Comparison of ENCODE assay signal across 21 cellular contexts in the genomic region with DNA sequence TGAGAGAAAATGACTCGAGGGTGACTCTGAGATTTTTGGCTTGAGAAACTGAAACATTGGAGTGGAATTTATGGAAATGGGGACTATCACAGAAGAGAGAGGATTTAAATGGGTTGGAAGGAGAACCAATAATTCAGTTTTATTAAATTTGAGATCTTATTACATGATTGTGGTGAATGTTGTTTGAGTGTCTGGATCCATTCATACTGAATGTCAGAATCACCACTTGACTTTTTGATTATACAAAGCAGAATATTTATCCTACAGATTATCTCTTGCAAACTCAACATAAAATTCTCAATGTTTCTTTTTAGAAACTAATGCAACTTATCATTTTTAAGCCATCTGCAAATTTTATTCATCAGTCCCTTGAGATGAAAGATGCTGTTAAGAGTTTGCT.
DNase-seq lines count a peak whose midpoint lies in the region; TF ChIP-seq lines count a peak whose summit lies in the region.
"Had no signal": no experiment of that assay in that cellular context is flagged by ENCODE, and none has a peak within 500 bp of the region (broad histone marks: within the 10 kb centered on the region; RNA-seq: fewer than 3 reads in every experiment).

No MANE protein-coding gene starts in this region.

- no peaks in the 10 kb centered on the region for H3K9me3 ChIP-seq in GM23248 (ENCODE audit: low read depth)
- H3K9me3 ChIP-seq in breast epithelium = peaks cover 0 to 6% of the 10 kb centered on the region in 2 donors
- H3K9me3 ChIP-seq: BE2C had no signal

- no peaks in the 10 kb centered on the region; the same call in 1 of the 2 replicates for H3K9me2 ChIP-seq in GM23248 (ENCODE audit: insufficient read depth)

- H3K27me3 ChIP-seq in GM23248 (replicated peaks; ENCODE audit: insufficient read depth) (no peaks in the 10 kb centered on the region), breast epithelium (no peaks in the 10 kb centered on the region)
- H3K27me3 ChIP-seq: BE2C, BLaER1 had no signal

- no peak for TF ChIP-seq POLR2A in breast epithelium (IDR thresholded peaks at IDR 0.05)

- in situ Hi-C loops in GM23248 (cut with MboI) = no loop called here

- H3K4me2 ChIP-seq in GM23248 (ENCODE audit: unreplicated experiment) = no peak overlapping the region
- H3K4me2 ChIP-seq: BLaER1 had no signal

- peaks cover 12% of the 10 kb centered on the region for H3K36me3 ChIP-seq in GM23248 (ENCODE audit: low read depth)
- no peaks in the 10 kb centered on the region for H3K36me3 ChIP-seq in breast epithelium
- H3K36me3 ChIP-seq: BE2C, BLaER1 had no signal

- H3F3A ChIP-seq in GM23248 (ENCODE audit: insufficient read depth) = 0 out of 2 replicates have a peak, but pooled peaks cover 9% of the 10 kb centered on the region

- H3K4me1 ChIP-seq in GM23248 (ENCODE audit: insufficient read depth) (peaks cover 12% of the 10 kb centered on the region; the same call in 1 of the 2 replicates), breast epithelium (no peaks in the 10 kb centered on the region)
- H3K4me1 ChIP-seq: BE2C, BLaER1 had no signal

- no peak overlapping the region for H3K9ac ChIP-seq in GM23248
- H3K9ac ChIP-seq: BLaER1 had no signal

- no peak overlapping the region for H2AFZ ChIP-seq in GM23248

- H3K79me2 ChIP-seq in GM23248 (ENCODE audit: insufficient read depth) = no peaks in the 10 kb centered on the region

- no peak overlapping the region for H3K27ac ChIP-seq in GM23248
- no peak overlapping the region for H3K27ac ChIP-seq in breast epithelium
- H3K27ac ChIP-seq: BLaER1 had no signal

- H4K20me1 ChIP-seq in GM23248 (ENCODE audit: insufficient read depth) = no peaks in the 10 kb centered on the region
- H4K20me1 ChIP-seq: BLaER1 had no signal

- H3K4me3 ChIP-seq in GM23248 = no peak overlapping the region
- no peak overlapping the region for H3K4me3 ChIP-seq in fibroblast of mammary gland (ENCODE audit: control insufficient read depth, low read depth, low read length)
- H3K4me3 ChIP-seq in breast epithelium = no peak overlapping the region
- H3K4me3 ChIP-seq: BLaER1, GM12878 had no signal

- intact Hi-C loops in breast epithelium (cut with DNase I; ENCODE audit: low total_unique reads) = no loop called here

- TF ChIP-seq CTCF in fibroblast of mammary gland (conservative IDR thresholded peaks at IDR 0.05; ENCODE audit: control insufficient read depth, insufficient read depth, low read depth, low read length) (no peak), breast epithelium (IDR thresholded peaks at IDR 0.05) (no peak)

- DNase-seq in GM23248 = peak; percentile 5
- peak; percentile 20 for DNase-seq in SK-N-DZ (ENCODE audit: low spot score)
- DNase-seq in fibroblast of mammary gland (ENCODE audit: low read depth) = peak; percentile 7
- DNase-seq in NCI-H146 treated with DMSO at 0.1 percent for 48 hours (lab: John Stamatoyannopoulos, UW; ENCODE audit: unreplicated experiment) = no peak
- DNase-seq in breast epithelium (ENCODE audit: low spot score in 2 of 2) = no peak
- DNase-seq: 8988T; ACHN; BE2C; C1 segment of cervical spinal cord; CD4-positive, alpha-beta memory T cell; CD4-positive, CD25-positive, alpha-beta regulatory T cell; CD8-positive, alpha-beta memory T cell; COR-L47; DMS 273 treated with DMSO at 0.1 percent for 48 hours; DMS153; DMS53; DMS79; DND-41; GDM1 had no signal

- 65 to 75% methylated on average over 1 of the region's 1 CpG for WGBS in GM23248 (ENCODE audit: low coverage in 1 of 2, low lambda C conversion rate in 2 of 2, missing lambda C conversion rate in 2 of 2), 2 experiments

Comparison
In these comparisons a context has a peak if more than half of its experiments do, and no peak if none do; other contexts are left out.
1. DNase-seq: peak in GM23248 (single experiment), SK-N-DZ (single experiment) and fibroblast of mammary gland (single experiment); none in NCI-H146 treated with DMSO at 0.1 percent for 48 hours (single experiment) and breast epithelium (0 of 2).